21 cellular contexts compared by ENCODE assay signal in the genomic region with DNA sequence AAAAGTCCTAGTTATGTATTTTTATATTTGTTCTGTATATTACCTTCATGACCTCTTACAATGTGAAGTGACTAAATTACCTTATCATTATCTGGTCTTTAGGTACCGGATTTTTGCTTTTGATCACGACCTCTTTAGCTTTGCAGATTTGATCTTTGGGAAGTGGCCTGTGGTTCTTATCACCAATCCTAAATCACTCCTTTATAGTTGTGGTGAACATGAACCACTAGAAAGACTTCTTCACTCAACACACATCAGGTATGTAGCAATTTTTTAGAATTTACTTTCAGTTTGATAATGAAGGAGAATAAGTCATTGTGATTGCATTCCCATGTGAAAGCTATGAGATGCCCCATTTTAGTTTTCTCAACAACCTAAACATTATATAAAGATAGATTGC. TPM values are rescaled to one million over a fixed set of nuclear protein-coding genes. Genes with fewer than 3 reads are reported as not detected.
DNase-seq lines count a peak whose midpoint lies in the region; ATAC-seq and TF ChIP-seq lines count a peak whose summit lies in the region.
"Had no signal": no experiment of that assay in that cellular context is flagged by ENCODE, and none has a peak within 500 bp of the region (broad histone marks: within the 10 kb centered on the region; RNA-seq: fewer than 3 reads in every experiment).

No MANE protein-coding gene starts in this region.

- H2BK120ac ChIP-seq in mesenchymal stem cell (ENCODE audit: low read depth, low read length), result no peak overlapping the region

- no peak overlapping the region for H3K4me3 ChIP-seq in CD8-positive, alpha-beta memory T cell (ENCODE audit: low read length)
- H3K4me3 ChIP-seq in mesenchymal stem cell (ENCODE audit: insufficient read depth in 1 of 2, low read depth in 1 of 2, low read length in 2 of 2) (no peak overlapping the region), lower leg skin (ENCODE audit: low read depth, poor library complexity, severe bottlenecking) (no peak overlapping the region)
- H3K4me3 ChIP-seq: BLaER1, HAP-1, lung, ovary, SK-N-MC had no signal

- H3K4me3 Mint-ChIP-seq in activated CD8-positive, alpha-beta memory T cell treated with anti-CD3 and anti-CD28 coated beads, Interleukin-2, amount 10 ng/mL, durations not matched to agents 7 days and 5 days, result no peak overlapping the region
- H3K4me3 Mint-ChIP-seq in CD8-positive, alpha-beta memory T cell, result peak overlapping the region in 4 of 7 donors; percentile 4 to 29 (median 6)
- no peak overlapping the region for H3K4me3 Mint-ChIP-seq in activated CD8-positive, alpha-beta T cell treated with anti-CD3 and anti-CD28 coated beads for 36 hours
- H3K4me3 Mint-ChIP-seq: dendritic cell treated with granulocyte-macrophage colony-stimulating factor and Interleukin-4, amounts not matched to agents 40 ng/mL and 50 ng/mL, for 4 days had no signal

- no peak overlapping the region for H2AK5ac ChIP-seq in mesenchymal stem cell (ENCODE audit: low read length, severe bottlenecking)

- no CpG with 5 or more reads among the region's 2 CpGs for WGBS in mesenchymal stem cell
- 83% methylated on average over 2 of the region's 2 CpGs for WGBS in lower leg skin, 2 donors

- POLR2A ChIA-PET in CD8-positive, alpha-beta memory T cell (lab: Charles Lee), result no interaction called here
- POLR2A ChIA-PET in activated CD8-positive, alpha-beta T cell treated with anti-CD3 and anti-CD28 coated beads for 36 hours (lab: Charles Lee), result no interaction called here

- H3K9me3 Mint-ChIP-seq in activated CD8-positive, alpha-beta memory T cell treated with anti-CD3 and anti-CD28 coated beads, Interleukin-2, amount 10 ng/mL, durations not matched to agents 7 days and 5 days (ENCODE audit: low read depth), result no peaks in the 10 kb centered on the region
- no peaks in the 10 kb centered on the region for H3K9me3 Mint-ChIP-seq in CD8-positive, alpha-beta memory T cell
- H3K9me3 Mint-ChIP-seq in activated CD8-positive, alpha-beta T cell treated with anti-CD3 and anti-CD28 coated beads for 36 hours, result no peaks in the 10 kb centered on the region
- H3K9me3 Mint-ChIP-seq: dendritic cell treated with granulocyte-macrophage colony-stimulating factor and Interleukin-4, amounts not matched to agents 40 ng/mL and 50 ng/mL, for 4 days had no signal

- H3K27ac ChIP-seq in CD8-positive, alpha-beta memory T cell (ENCODE audit: low read depth, low read length), result no peak overlapping the region
- no peak overlapping the region for H3K27ac ChIP-seq in mesenchymal stem cell (ENCODE audit: low read length, poor library complexity, severe bottlenecking)
- H3K27ac ChIP-seq: BLaER1, ovary, SK-N-MC had no signal

- H3K36me3 Mint-ChIP-seq in activated CD8-positive, alpha-beta memory T cell treated with anti-CD3 and anti-CD28 coated beads, Interleukin-2, amount 10 ng/mL, durations not matched to agents 7 days and 5 days, result peaks cover 51% of the 10 kb centered on the region
- H3K36me3 Mint-ChIP-seq in CD8-positive, alpha-beta memory T cell, result peaks cover 3 to 67% (median 16%) of the 10 kb centered on the region in 3 donors
- peaks cover 28% of the 10 kb centered on the region for H3K36me3 Mint-ChIP-seq in activated CD8-positive, alpha-beta T cell treated with anti-CD3 and anti-CD28 coated beads for 36 hours (ENCODE audit: low read depth)

- no peaks in the 10 kb centered on the region for H3K9me3 ChIP-seq in CD8-positive, alpha-beta memory T cell (ENCODE audit: low read length)
- H3K9me3 ChIP-seq in mesenchymal stem cell (ENCODE audit: control insufficient read depth, low read length), result no peaks in the 10 kb centered on the region
- H3K9me3 ChIP-seq: BLaER1, HAP-1, ovary had no signal

- no peak overlapping the region for H2BK12ac ChIP-seq in mesenchymal stem cell (ENCODE audit: low read length in 2 of 2)

- H3K27me3 Mint-ChIP-seq in activated CD8-positive, alpha-beta memory T cell treated with anti-CD3 and anti-CD28 coated beads, Interleukin-2, amount 10 ng/mL, durations not matched to agents 7 days and 5 days, result no peaks in the 10 kb centered on the region
- H3K27me3 Mint-ChIP-seq in CD8-positive, alpha-beta memory T cell, result no peaks in the 10 kb centered on the region
- no peaks in the 10 kb centered on the region for H3K27me3 Mint-ChIP-seq in activated CD8-positive, alpha-beta T cell treated with anti-CD3 and anti-CD28 coated beads for 36 hours
- H3K27me3 Mint-ChIP-seq: dendritic cell treated with granulocyte-macrophage colony-stimulating factor and Interleukin-4, amounts not matched to agents 40 ng/mL and 50 ng/mL, for 4 days had no signal

- H3K14ac ChIP-seq in mesenchymal stem cell (ENCODE audit: low read length in 2 of 2), result no peak overlapping the region

- H2BK15ac ChIP-seq in mesenchymal stem cell (ENCODE audit: low read depth, poor library complexity, severe bottlenecking), result no peak overlapping the region

- DNase-seq in activated CD8-positive, alpha-beta memory T cell treated with anti-CD3 and anti-CD28 coated beads, Interleukin-2, amount 10 ng/mL, durations not matched to agents 7 days and 5 days, result no peak
- no peak for DNase-seq in activated CD8-positive, alpha-beta memory T cell treated with anti-CD3 and anti-CD28 coated beads, Interleukin-2, amount 50 U/mL, for 48 hours
- peak in 2 of 5 donors; percentile 67 to 74 for DNase-seq in CD8-positive, alpha-beta memory T cell
- DNase-seq in activated CD8-positive, alpha-beta T cell treated with anti-CD3 and anti-CD28 coated beads for 36 hours, result no peak
- DNase-seq in mesenchymal stem cell (no peak), NCI-H2196 treated with DMSO at 0.1 percent for 48 hours (lab: John Stamatoyannopoulos, UW; ENCODE audit: unreplicated experiment) (no peak), NCI-H1092 treated with DMSO at 0.1 percent for 48 hours (lab: John Stamatoyannopoulos, UW) (no peak), lower leg skin (ENCODE audit: low spot score in 2 of 2) (no peak)
- DNase-seq: foreskin melanocyte; kidney; NCI-H1417 treated with DMSO at 0.1 percent for 48 hours; NCI-H524; ovary; right cardiac atrium; stimulated activated CD8-positive, alpha-beta memory T cell treated with anti-CD3 and anti-CD28 coated beads, Interleukin-4, amount 100 ng/mL, for 48 hours; T1000 had no signal

- H3K4me1 Mint-ChIP-seq in activated CD8-positive, alpha-beta memory T cell treated with anti-CD3 and anti-CD28 coated beads, Interleukin-2, amount 10 ng/mL, durations not matched to agents 7 days and 5 days, result peaks cover 23% of the 10 kb centered on the region
- peaks cover 9 to 20% (median 12%) of the 10 kb centered on the region in 3 donors for H3K4me1 Mint-ChIP-seq in CD8-positive, alpha-beta memory T cell
- peaks cover 8% of the 10 kb centered on the region for H3K4me1 Mint-ChIP-seq in activated CD8-positive, alpha-beta T cell treated with anti-CD3 and anti-CD28 coated beads for 36 hours (ENCODE audit: low read depth)

- H3K4ac ChIP-seq in mesenchymal stem cell (ENCODE audit: low read depth in 1 of 2, low read length in 2 of 2), result no peak overlapping the region

- H3K23ac ChIP-seq in mesenchymal stem cell (ENCODE audit: low read length in 2 of 2), result no peak overlapping the region

- H3K18ac ChIP-seq in mesenchymal stem cell (ENCODE audit: low read depth in 1 of 2, low read length in 2 of 2), result no peak overlapping the region

- H4K8ac ChIP-seq in mesenchymal stem cell (ENCODE audit: low read length), result no peak overlapping the region

- intact Hi-C loops in activated CD8-positive, alpha-beta T cell treated with anti-CD3 and anti-CD28 coated beads for 36 hours (cut with micrococcal nuclease), result no loop called here
- intact Hi-C loops in lower leg skin (cut with DNase I; ENCODE audit: low total_unique reads), result no loop called here

- H3K79me1 ChIP-seq in mesenchymal stem cell (replicated peaks; ENCODE audit: low read length, poor library complexity, severe bottlenecking), result no peaks in the 10 kb centered on the region

- H3K9ac ChIP-seq in mesenchymal stem cell (ENCODE audit: low read length), result peak overlapping the region; percentile 86
- H3K9ac ChIP-seq: BLaER1 had no signal

- no peak overlapping the region for H3K4me2 ChIP-seq in mesenchymal stem cell (ENCODE audit: low read length, poor library complexity, severe bottlenecking)
- H3K4me2 ChIP-seq: BLaER1 had no signal

- H3K4me1 ChIP-seq in CD8-positive, alpha-beta memory T cell (ENCODE audit: insufficient read depth, low read length), result peaks cover 3% of the 10 kb centered on the region
- no peaks in the 10 kb centered on the region for H3K4me1 ChIP-seq in mesenchymal stem cell (ENCODE audit: control insufficient read depth, insufficient read depth, low read depth, low read length)
- H3K4me1 ChIP-seq: BLaER1, HAP-1 had no signal

- H3K36me3 ChIP-seq in CD8-positive, alpha-beta memory T cell (ENCODE audit: insufficient read depth, low read length), result peaks cover 6% of the 10 kb centered on the region
- H3K36me3 ChIP-seq in mesenchymal stem cell (ENCODE audit: control insufficient read depth in 1 of 2, insufficient read depth in 2 of 2, low read depth in 1 of 2, low read length in 2 of 2), result peaks cover 0 to 67% of the 10 kb centered on the region in 2 experiments
- H3K36me3 ChIP-seq: ovary had no signal

- peak; percentile 77 for ATAC-seq in activated CD8-positive, alpha-beta memory T cell treated with anti-CD3 and anti-CD28 coated beads, Interleukin-2, amount 10 ng/mL, durations not matched to agents 7 days and 5 days
- peak; percentile 27 for ATAC-seq in activated CD8-positive, alpha-beta T cell treated with anti-CD3 and anti-CD28 coated beads for 36 hours
- ATAC-seq: right cardiac atrium had no signal

- H3K27me3 ChIP-seq in CD8-positive, alpha-beta memory T cell (ENCODE audit: insufficient read depth, low read length, poor library complexity, severe bottlenecking), result no peaks in the 10 kb centered on the region
- no peaks in the 10 kb centered on the region for H3K27me3 ChIP-seq in mesenchymal stem cell (ENCODE audit: control insufficient read depth in 1 of 2, insufficient read depth in 1 of 2, low read length in 2 of 2)
- H3K27me3 ChIP-seq: BLaER1, ovary had no signal

- peak overlapping the region; percentile 3 for H3K27ac Mint-ChIP-seq in activated CD8-positive, alpha-beta memory T cell treated with anti-CD3 and anti-CD28 coated beads, Interleukin-2, amount 10 ng/mL, durations not matched to agents 7 days and 5 days
- peak overlapping the region in 6 of 8 donors; percentile 4 to 72 (median 57) for H3K27ac Mint-ChIP-seq in CD8-positive, alpha-beta memory T cell
- H3K27ac Mint-ChIP-seq in activated CD8-positive, alpha-beta T cell treated with anti-CD3 and anti-CD28 coated beads for 36 hours, result no peak overlapping the region
- H3K27ac Mint-ChIP-seq: dendritic cell treated with granulocyte-macrophage colony-stimulating factor and Interleukin-4, amounts not matched to agents 40 ng/mL and 50 ng/mL, for 4 days had no signal

- CTCF ChIA-PET in activated CD8-positive, alpha-beta memory T cell treated with anti-CD3 and anti-CD28 coated beads, Interleukin-2, amount 10 ng/mL, durations not matched to agents 7 days and 5 days (lab: Charles Lee), result interaction anchor here (0.8 to 1.1 kb wide), 3 partner anchors 18 to 134 kb away, joined by 3 read pairs; no protein-coding TSS in a partner anchor
- CTCF ChIA-PET in CD8-positive, alpha-beta memory T cell (lab: Charles Lee), result interaction anchor here (0.6 kb wide), 1 partner anchor 43 kb away, joined by 3 read pairs; no protein-coding TSS in a partner anchor
- CTCF ChIA-PET in activated CD8-positive, alpha-beta T cell treated with anti-CD3 and anti-CD28 coated beads for 36 hours (lab: Charles Lee), result interaction anchor here (0.9 kb wide), 1 partner anchor 19 kb away, joined by 3 read pairs; no protein-coding TSS in a partner anchor

- TF ChIP-seq POLR2A in lower leg skin (IDR thresholded peaks at IDR 0.05), result no peak

- H2BK5ac ChIP-seq in mesenchymal stem cell (ENCODE audit: low read depth, low read length, poor library complexity, severe bottlenecking), result no peak overlapping the region

- TF ChIP-seq CTCF in activated CD8-positive, alpha-beta T cell treated with anti-CD3 and anti-CD28 coated beads for 36 hours (IDR thresholded peaks at IDR 0.05), result no peak
- TF ChIP-seq CTCF in lower leg skin (IDR thresholded peaks at IDR 0.05), result no peak

- H4K91ac ChIP-seq in mesenchymal stem cell (ENCODE audit: low read length), result no peak overlapping the region

- H2AFZ ChIP-seq in mesenchymal stem cell (ENCODE audit: low read depth, low read length), result no peak overlapping the region

RNA-seq across cellular contexts. Expression of gene TMEM62, which starts 18.3 kb away (rescaled TPM):
- total RNA-seq in activated CD8-positive, alpha-beta memory T cell treated with anti-CD3 and anti-CD28 coated beads, Interleukin-2, amount 10 ng/mL, durations not matched to agents 7 days and 5 days, result 10 to 100 TPM; 21.2 to 34.7 TPM
- total RNA-seq in CD8-positive, alpha-beta memory T cell, result 10 to 100 TPM; 13.2 to 18.1 TPM
- polyA plus RNA-seq in CD8-positive, alpha-beta memory T cell, result 11.2 TPM
- total RNA-seq in activated CD8-positive, alpha-beta T cell treated with anti-CD3 and anti-CD28 coated beads for 36 hours, result 10 to 100 TPM; 10.5 to 11.6 TPM
- polyA plus RNA-seq in mesenchymal stem cell (2013, experiment 1 of 2), result 8.5 TPM
- polyA plus RNA-seq in mesenchymal stem cell (2013, experiment 2 of 2), result 8.7 TPM
- total RNA-seq in lower leg skin, result 10 to 100 TPM; 10.7 to 33.4 (median 20.0) TPM

RNA-seq across cellular contexts. Expression of gene CCNDBP1, which starts 33.5 kb away (rescaled TPM):
- total RNA-seq in activated CD8-positive, alpha-beta memory T cell treated with anti-CD3 and anti-CD28 coated beads, Interleukin-2, amount 10 ng/mL, durations not matched to agents 7 days and 5 days, result 10 to 100 TPM; 60.5 to 78.4 TPM
- 10 to 100 TPM; 61.8 to 63.2 TPM for total RNA-seq in CD8-positive, alpha-beta memory T cell
- 204 TPM for polyA plus RNA-seq in CD8-positive, alpha-beta memory T cell
- total RNA-seq in activated CD8-positive, alpha-beta T cell treated with anti-CD3 and anti-CD28 coated beads for 36 hours, result 10 to 100 TPM; 49.2 to 54.1 TPM
- 38.5 TPM for polyA plus RNA-seq in mesenchymal stem cell (2013, experiment 1 of 2)
- polyA plus RNA-seq in mesenchymal stem cell (2013, experiment 2 of 2), result 39.6 TPM
- total RNA-seq in lower leg skin, result 100 to 1,000 TPM in 3 of 4 donors, 10 to 100 TPM in 1; 74.9 to 166 (median 114) TPM

RNA-seq across cellular contexts. Expression of gene UBR1, which starts 45.9 kb away (rescaled TPM):
- 10 to 100 TPM; 34.9 to 42.1 TPM for total RNA-seq in activated CD8-positive, alpha-beta memory T cell treated with anti-CD3 and anti-CD28 coated beads, Interleukin-2, amount 10 ng/mL, durations not matched to agents 7 days and 5 days
- 10 to 100 TPM; 28.6 to 29.7 TPM for total RNA-seq in CD8-positive, alpha-beta memory T cell
- polyA plus RNA-seq in CD8-positive, alpha-beta memory T cell, result 15.4 TPM
- 10 to 100 TPM; 27.3 to 29.2 TPM for total RNA-seq in activated CD8-positive, alpha-beta T cell treated with anti-CD3 and anti-CD28 coated beads for 36 hours
- 7.5 TPM for polyA plus RNA-seq in mesenchymal stem cell (2013, experiment 1 of 2)
- 7.7 TPM for polyA plus RNA-seq in mesenchymal stem cell (2013, experiment 2 of 2)
- total RNA-seq in lower leg skin, result 10 to 100 TPM; 11.6 to 38.2 (median 17.2) TPM

Comparison
In these comparisons a context has a peak if more than half of its experiments do, and no peak if none do; other contexts are left out.
1. H3K4me3 Mint-ChIP-seq: peak in CD8-positive, alpha-beta memory T cell (4 of 7); none in activated CD8-positive, alpha-beta memory T cell treated with anti-CD3 and anti-CD28 coated beads, Interleukin-2, amount 10 ng/mL, durations not matched to agents 7 days and 5 days (single experiment) and activated CD8-positive, alpha-beta T cell treated with anti-CD3 and anti-CD28 coated beads for 36 hours (single experiment).